ENCODE assay signal across 8 cellular contexts in the genomic region with DNA sequence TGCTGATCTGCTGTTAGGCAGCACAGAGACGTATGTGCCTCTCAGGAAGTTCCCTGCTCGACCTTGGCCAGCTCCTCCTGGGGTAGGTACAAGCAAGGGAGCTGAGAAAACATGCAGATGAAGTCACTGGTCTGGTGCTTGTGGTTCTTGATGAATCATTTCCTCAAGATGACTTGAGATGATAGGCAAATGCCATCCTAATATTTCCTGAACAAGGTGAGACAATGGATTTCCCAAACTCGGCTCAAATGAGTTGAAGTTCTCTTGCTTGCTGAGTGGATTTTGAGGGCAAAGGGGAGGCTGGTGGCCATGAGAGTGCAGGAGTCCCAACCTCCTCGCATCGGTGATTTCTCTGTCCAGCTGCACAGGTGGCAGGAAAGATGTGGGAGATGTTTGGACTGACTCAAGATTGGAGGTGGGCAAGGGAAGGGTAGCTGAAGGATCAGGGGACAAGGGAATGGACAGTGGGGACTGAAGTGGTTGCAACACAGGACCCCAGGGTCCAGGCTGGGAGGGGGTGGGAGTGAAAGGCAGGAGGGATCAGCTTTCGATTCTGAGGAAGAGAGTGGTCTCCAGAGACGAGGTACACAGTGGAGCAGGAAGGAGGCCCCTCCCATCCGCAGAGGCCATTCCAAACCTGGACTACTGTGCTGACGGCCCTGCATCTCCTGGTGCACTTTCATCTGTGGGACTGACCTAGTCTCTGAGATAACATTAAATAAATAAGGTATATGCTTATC.
DNase-seq lines count a peak whose midpoint lies in the region; ATAC-seq and TF ChIP-seq lines count a peak whose summit lies in the region.

No MANE protein-coding gene starts in this region.

- peaks cover 5% of the 10 kb centered on the region for H3K9me1 ChIP-seq in IMR-90 (ENCODE audit: insufficient read depth, low read length)

- TF ChIP-seq CTCF in IMR-90 (conservative IDR thresholded peaks at IDR 0.05; ENCODE audit: low read depth, low read length) (no peak), GM13977 (IDR thresholded peaks at IDR 0.05; ENCODE audit: extremely low read depth, insufficient read depth, missing control alignments) (no peak)

- peak; percentile 13; the same call in 1 of the 2 replicates for ATAC-seq in IMR-90 (ENCODE audit: low read depth)
- peak; percentile 24 to 79 for ATAC-seq in right cardiac atrium

- no peaks in the 10 kb centered on the region for H3K27me3 ChIP-seq in IMR-90 (ENCODE audit: control insufficient read depth, insufficient read depth, low read length)
- no peaks in the 10 kb centered on the region for H3K27me3 ChIP-seq in right cardiac atrium (ENCODE audit: control insufficient read depth, insufficient read depth)

- peak overlapping the region; percentile 2; the same call in 1 of the 2 replicates for H3K4ac ChIP-seq in IMR-90 (ENCODE audit: low read depth, low read length)

- H2BK15ac ChIP-seq in IMR-90 (ENCODE audit: low read depth, low read length) = no peak overlapping the region

- peak overlapping the region; percentile 65 for H3K27ac Mint-ChIP-seq in activated T-helper 2 cell treated with anti-CD3 and anti-CD28 coated beads, Interferon-gamma antibody, Interleukin-2, Interleukin-4, amounts not matched to agents 10 μg/mL and 5 μg/mL and 100 μg/mL, durations not matched to agents 14 hours and 24 hours and 36 hours

- H2BK20ac ChIP-seq in IMR-90 (ENCODE audit: low read depth, low read length) = 0 out of 2 replicates have a peak overlapping the region, but pooled peaks have one; percentile 14

- H3K27me3 Mint-ChIP-seq in activated T-helper 2 cell treated with anti-CD3 and anti-CD28 coated beads, Interferon-gamma antibody, Interleukin-2, Interleukin-4, amounts not matched to agents 10 μg/mL and 5 μg/mL and 100 μg/mL, durations not matched to agents 14 hours and 24 hours and 36 hours (ENCODE audit: low read depth) = no peaks in the 10 kb centered on the region

- no peak overlapping the region for H4K5ac ChIP-seq in IMR-90 (ENCODE audit: low read depth, low read length)

- H3K9ac ChIP-seq in IMR-90 (ENCODE audit: low read depth, low read length) = no peak overlapping the region

- intact Hi-C loops in IMR-90 (cut with micrococcal nuclease) (no loop called here), right cardiac atrium (cut with DNase I) (no loop called here)
- intact Hi-C loops in activated T-helper 2 cell treated with anti-CD3 and anti-CD28 coated beads, Interferon-gamma antibody, Interleukin-2, Interleukin-4, amounts not matched to agents 10 μg/mL and 5 μg/mL and 100 μg/mL, durations not matched to agents 14 hours and 24 hours and 36 hours (cut with micrococcal nuclease) = loop anchor here (10.0 kb wide), 1 partner anchor 69 kb away; a partner anchor contains a TSS

- peaks cover 72% of the 10 kb centered on the region for H3K36me3 Mint-ChIP-seq in activated T-helper 2 cell treated with anti-CD3 and anti-CD28 coated beads, Interferon-gamma antibody, Interleukin-2, Interleukin-4, amounts not matched to agents 10 μg/mL and 5 μg/mL and 100 μg/mL, durations not matched to agents 14 hours and 24 hours and 36 hours (ENCODE audit: low read depth)

- H3K4me3 Mint-ChIP-seq in activated T-helper 2 cell treated with anti-CD3 and anti-CD28 coated beads, Interferon-gamma antibody, Interleukin-2, Interleukin-4, amounts not matched to agents 10 μg/mL and 5 μg/mL and 100 μg/mL, durations not matched to agents 14 hours and 24 hours and 36 hours (ENCODE audit: low read depth) = no peak overlapping the region

- in situ Hi-C loops in IMR-90 (cut with MboI; ENCODE audit: low sequenced_read_pairs) (no loop called here), GM13977 (cut with MboI; ENCODE audit: low pct_unique_long_range_greater_than_20kb, low sequenced_read_pairs, unreplicated experiment) (no loop called here)

- H2BK5ac ChIP-seq in IMR-90 (ENCODE audit: low read depth, low read length, poor library complexity, severe bottlenecking) = peak overlapping the region; percentile 43

- no peak overlapping the region for H4K91ac ChIP-seq in IMR-90 (ENCODE audit: insufficient read depth, low read depth, low read length)

- peak overlapping the region; percentile 31 for H3K23ac ChIP-seq in IMR-90 (ENCODE audit: low read depth, low read length)

- peak; percentile 43 for DNase-seq in AG08395 (ENCODE audit: low spot score)
- peak; percentile 91 for DNase-seq in IMR-90
- no peak for DNase-seq in activated T-helper 2 cell treated with anti-CD3 and anti-CD28 coated beads, Interferon-gamma antibody, Interleukin-2, Interleukin-4, amounts not matched to agents 10 μg/mL and 5 μg/mL and 100 μg/mL, durations not matched to agents 14 hours and 24 hours and 36 hours (ENCODE audit: low spot score)
- no peak for DNase-seq in right cardiac atrium
- peak; percentile 22 to 28 for DNase-seq in stimulated activated CD8-positive, alpha-beta memory T cell treated with anti-CD3 and anti-CD28 coated beads, Interleukin-2, amount 100 ng/mL, for 48 hours (ENCODE audit: low read depth in 2 of 2)
- DNase-seq in RPMI8226 = no peak
- no peak for DNase-seq in NAMALWA (ENCODE audit: low spot score)
- no peak for DNase-seq in GM13977 (ENCODE audit: low spot score)

- TF ChIP-seq POLR2A in IMR-90 (IDR thresholded peaks at IDR 0.05; ENCODE audit: low read depth, low read length) = no peak

- H3K36me3 ChIP-seq in IMR-90 (ENCODE audit: control insufficient read depth, insufficient read depth, low read length) = peaks cover 55% of the 10 kb centered on the region

- H3K9me3 ChIP-seq in IMR-90 (ENCODE audit: control insufficient read depth, insufficient read depth, low read length) = no peaks in the 10 kb centered on the region
- H3K9me3 ChIP-seq in right cardiac atrium (ENCODE audit: control insufficient read depth, low read length) = no peaks in the 10 kb centered on the region

- H3K4me2 ChIP-seq in IMR-90 (ENCODE audit: low read depth, low read length) = no peak overlapping the region

- dilution Hi-C loops in IMR-90 (cut with HindIII; ENCODE audit: low sequenced_read_pairs, unreplicated experiment) = no loop called here

- H2BK120ac ChIP-seq in IMR-90 (ENCODE audit: low read depth, low read length) = 0 out of 2 replicates have a peak overlapping the region, but pooled peaks have one; percentile 6

- peak overlapping the region; percentile 75 for H2AK5ac ChIP-seq in IMR-90 (ENCODE audit: low read depth, low read length)

- peaks cover 10% of the 10 kb centered on the region for H4K20me1 ChIP-seq in IMR-90 (ENCODE audit: insufficient read depth, low read length)

- H3K56ac ChIP-seq in IMR-90 (ENCODE audit: extremely low read depth, insufficient read depth, low read length) = no peak overlapping the region

- CTCF ChIA-PET in IMR-90 (lab: Yijun Ruan, JAX) = interaction anchor here (0.6 kb wide), 1 partner anchor 12 kb away, joined by 3 read pairs; no protein-coding TSS in a partner anchor

- H3K27ac ChIP-seq in IMR-90 (ENCODE audit: insufficient read depth, low read length) (peak overlapping the region; percentile 34), right cardiac atrium (ENCODE audit: low read length) (peak overlapping the region; percentile 88)

- no TSS peak for BruUV-seq in IMR-90 (replicated peaks; lab: Mats Ljungman, UMichigan)

- H3K9me3 Mint-ChIP-seq in activated T-helper 2 cell treated with anti-CD3 and anti-CD28 coated beads, Interferon-gamma antibody, Interleukin-2, Interleukin-4, amounts not matched to agents 10 μg/mL and 5 μg/mL and 100 μg/mL, durations not matched to agents 14 hours and 24 hours and 36 hours = no peaks in the 10 kb centered on the region

- H2AFZ ChIP-seq in IMR-90 (replicated peaks; ENCODE audit: low read length, poor library complexity) = no peak overlapping the region

- peaks cover 13 to 40% of the 10 kb centered on the region in 2 experiments for H3K79me1 ChIP-seq in IMR-90 (ENCODE audit: low read depth in 1 of 2, low read length in 2 of 2)

- WGBS in IMR-90 (ENCODE audit: extremely low coverage in 2 of 2, insufficient read length in 1 of 2), 2 experiments = 100% methylated on average over 1 of the region's 9 CpGs; no CpG with 5 or more reads in 1 of the 2 experiments
- 49% methylated on average over 9 of the region's 9 CpGs for WGBS in right cardiac atrium

- POLR2A ChIA-PET in IMR-90 (lab: Charles Lee; ENCODE audit: unreplicated experiment) = no interaction called here

- TF ChIP-seq RAD21 in IMR-90 (IDR thresholded peaks at IDR 0.05; ENCODE audit: low read length) = no peak

- H2AK9ac ChIP-seq in IMR-90 (replicated peaks; ENCODE audit: low read depth, low read length, poor library complexity) = peak overlapping the region; percentile 47

- H3K4me1 ChIP-seq in IMR-90 (ENCODE audit: control insufficient read depth, insufficient read depth, low read length) = peaks cover 16% of the 10 kb centered on the region
- peaks cover 7% of the 10 kb centered on the region for H3K4me1 ChIP-seq in right cardiac atrium (ENCODE audit: control insufficient read depth, insufficient read depth, low read length)

- no peak overlapping the region for H3K14ac ChIP-seq in IMR-90 (replicated peaks; ENCODE audit: low read depth, low read length)

- H3K4me3 ChIP-seq in IMR-90 (ENCODE audit: insufficient read depth, low read depth, low read length) (no peak overlapping the region), right cardiac atrium (ENCODE audit: low read length) (no peak overlapping the region)

- peaks cover 31% of the 10 kb centered on the region for H3K4me1 Mint-ChIP-seq in activated T-helper 2 cell treated with anti-CD3 and anti-CD28 coated beads, Interferon-gamma antibody, Interleukin-2, Interleukin-4, amounts not matched to agents 10 μg/mL and 5 μg/mL and 100 μg/mL, durations not matched to agents 14 hours and 24 hours and 36 hours (ENCODE audit: low read depth)

- H4K8ac ChIP-seq in IMR-90 (ENCODE audit: low read depth in 2 of 2, low read length in 2 of 2) = peak overlapping the region; percentile 35 to 37; a peak in 3 of 4 replicates

- H3K18ac ChIP-seq in IMR-90 (ENCODE audit: low read depth, low read length) = no peak overlapping the region

TF ChIP-seq in IMR-90, 13 proteins besides CTCF, POLR2A, EP300 and RAD21 (continues in another document):
- TF ChIP-seq SMC3 (IDR thresholded peaks at IDR 0.05; ENCODE audit: low read depth, low read length) = no peak
- TF ChIP-seq, protein P1, sequence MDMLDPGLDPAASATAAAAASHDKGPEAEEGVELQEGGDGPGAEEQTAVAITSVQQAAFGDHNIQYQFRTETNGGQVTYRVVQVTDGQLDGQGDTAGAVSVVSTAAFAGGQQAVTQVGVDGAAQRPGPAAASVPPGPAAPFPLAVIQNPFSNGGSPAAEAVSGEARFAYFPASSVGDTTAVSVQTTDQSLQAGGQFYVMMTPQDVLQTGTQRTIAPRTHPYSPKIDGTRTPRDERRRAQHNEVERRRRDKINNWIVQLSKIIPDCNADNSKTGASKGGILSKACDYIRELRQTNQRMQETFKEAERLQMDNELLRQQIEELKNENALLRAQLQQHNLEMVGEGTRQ (IDR thresholded peaks at IDR 0.05; ENCODE audit: low read depth, low read length) = no peak
- TF ChIP-seq MXI1 (IDR thresholded peaks at IDR 0.05; ENCODE audit: borderline replicate concordance, low read depth, low read length) = no peak
- TF ChIP-seq RFX5 (IDR thresholded peaks at IDR 0.05; ENCODE audit: low read depth, low read length) = no peak
- no peak for TF ChIP-seq MAZ (IDR thresholded peaks at IDR 0.05; ENCODE audit: borderline replicate concordance, low read depth, low read length)

Comparison
In these comparisons a context has a peak if more than half of its experiments do, and no peak if none do; other contexts are left out.
1. DNase-seq: peak in AG08395 (single experiment), IMR-90 (single experiment) and stimulated activated CD8-positive, alpha-beta memory T cell treated with anti-CD3 and anti-CD28 coated beads, Interleukin-2, amount 100 ng/mL, for 48 hours (2 of 2); none in activated T-helper 2 cell treated with anti-CD3 and anti-CD28 coated beads, Interferon-gamma antibody, Interleukin-2, Interleukin-4, amounts not matched to agents 10 μg/mL and 5 μg/mL and 100 μg/mL, durations not matched to agents 14 hours and 24 hours and 36 hours (single experiment), right cardiac atrium (0 of 3), RPMI8226 (single experiment), NAMALWA (single experiment) and GM13977 (single experiment).